ENCODE assay signal across 19 cellular contexts in the genomic region with DNA sequence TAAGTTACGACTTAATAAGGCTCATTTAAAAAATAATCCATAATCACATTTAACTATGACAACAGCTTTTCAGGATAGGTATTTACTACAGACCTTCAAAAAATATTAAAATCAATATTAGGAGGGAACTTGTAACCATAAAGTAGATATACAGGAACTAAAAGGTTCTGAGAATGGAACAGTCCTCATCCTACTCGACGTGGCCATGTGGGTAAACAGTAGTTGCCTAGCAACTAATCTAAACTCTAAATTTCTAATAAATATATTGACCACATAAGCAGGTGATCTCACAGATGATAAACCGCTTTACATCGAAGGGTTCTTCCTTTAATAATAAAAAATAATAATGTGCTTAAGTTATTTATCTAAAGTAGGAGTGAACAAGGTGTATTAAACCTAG. TPM values are rescaled to one million over a fixed set of nuclear protein-coding genes. Genes with fewer than 3 reads are reported as not detected.
DNase-seq lines count a peak whose midpoint lies in the region; ATAC-seq, FAIRE-seq and TF ChIP-seq lines count a peak whose summit lies in the region.
"Had no signal": no experiment of that assay in that cellular context is flagged by ENCODE, and none has a peak within 500 bp of the region (broad histone marks: within the 10 kb centered on the region; RNA-seq: fewer than 3 reads in every experiment).

No MANE protein-coding gene starts in this region.

- H4K20me1 ChIP-seq in K562 (replicated peaks; ENCODE audit: control insufficient read depth, insufficient read depth, low read length): no peaks in the 10 kb centered on the region

- peaks cover 0 to 5% (median 1%) of the 10 kb centered on the region in 11 donors for H3K9me3 Mint-ChIP-seq in naive thymus-derived CD4-positive, alpha-beta T cell
- H3K9me3 Mint-ChIP-seq: activated T-cell treated with anti-CD3 and anti-CD28 coated beads, Interleukin-2, amount 50 U/mL, for 4 hours had no signal

- peaks cover 0 to 21% (median 9%) of the 10 kb centered on the region in 5 donors for H3K36me3 Mint-ChIP-seq in naive thymus-derived CD4-positive, alpha-beta T cell

- no TSS peak for BruUV-seq in K562 (replicated peaks; lab: Mats Ljungman, UMichigan)

- no peak for TF ChIP-seq EP300 in K562 (IDR thresholded peaks at IDR 0.05; ENCODE audit: low read length)

- H3K79me2 ChIP-seq in K562 (ENCODE audit: control insufficient read depth, insufficient read depth, low read length): no peaks in the 10 kb centered on the region

- peak overlapping the region in 7 of 9 donors; percentile 7 to 82 (median 58) for H3K27ac Mint-ChIP-seq in naive thymus-derived CD4-positive, alpha-beta T cell
- H3K27ac Mint-ChIP-seq: activated B cell treated with CpG ODN at 0.5 μM for 24 hours; activated CD8-positive, alpha-beta T cell treated with anti-CD3 and anti-CD28 coated beads, Interleukin-2, amount 10 ng/mL, durations not matched to agents 7 days and 5 days had no signal

- CTCF ChIA-PET in K562 (lab: Yijun Ruan, JAX; ENCODE audit: low intra/inter-chr PET ratio) (no interaction called here), HEK293T (lab: Yijun Ruan, JAX) (no interaction called here)
- CTCF ChIA-PET in naive thymus-derived CD4-positive, alpha-beta T cell (lab: Charles Lee): interaction anchor here (0.5 kb wide), 1 partner anchor 105 kb away, joined by 3 read pairs; no protein-coding TSS in a partner anchor

- peaks cover 23 to 87% (median 62%) of the 10 kb centered on the region in 7 donors for H3K4me1 Mint-ChIP-seq in naive thymus-derived CD4-positive, alpha-beta T cell

- H2AFZ ChIP-seq in K562 (ENCODE audit: low read depth, low read length): no peak overlapping the region

- H3K4me3 ChIP-seq in K562 (no peak overlapping the region), SJCRH30 (no peak overlapping the region)
- H3K4me3 ChIP-seq in naive thymus-derived CD4-positive, alpha-beta T cell (ENCODE audit: low read length): no peak overlapping the region
- H3K4me3 ChIP-seq: testis had no signal

- H3K9me3 ChIP-seq in K562 (replicated peaks; ENCODE audit: control insufficient read depth, insufficient read depth, low read depth, low read length) (no peaks in the 10 kb centered on the region), SJCRH30 (replicated peaks) (no peaks in the 10 kb centered on the region)
- H3K9me3 ChIP-seq in naive thymus-derived CD4-positive, alpha-beta T cell (ENCODE audit: control insufficient read depth in 2 of 3, low read length in 3 of 3): no peaks in the 10 kb centered on the region
- H3K9me3 ChIP-seq: testis had no signal

- H3K4me3 Mint-ChIP-seq in naive thymus-derived CD4-positive, alpha-beta T cell: no peak overlapping the region
- H3K4me3 Mint-ChIP-seq: activated B cell treated with CpG ODN at 0.5 μM for 24 hours; activated CD8-positive, alpha-beta T cell treated with anti-CD3 and anti-CD28 coated beads, Interleukin-2, amount 10 ng/mL, durations not matched to agents 7 days and 5 days; mesothelial cell of epicardium had no signal

- POLR2A ChIA-PET in K562 (lab: Yijun Ruan, JAX) (no interaction called here), HEK293T (lab: Yijun Ruan, JAX) (no interaction called here)
- POLR2A ChIA-PET in naive thymus-derived CD4-positive, alpha-beta T cell (lab: Charles Lee): no interaction called here

- H3K4me2 ChIP-seq in K562 (ENCODE audit: insufficient read depth, low read length): no peak overlapping the region

- H3K27me3 ChIP-seq in K562 (ENCODE audit: control insufficient read depth in 2 of 2, insufficient read depth in 2 of 2, low read length in 2 of 2) (no peaks in the 10 kb centered on the region), SJCRH30 (no peaks in the 10 kb centered on the region)
- no peaks in the 10 kb centered on the region for H3K27me3 ChIP-seq in naive thymus-derived CD4-positive, alpha-beta T cell (ENCODE audit: control insufficient read depth in 2 of 2, insufficient read depth in 2 of 2, low read length in 2 of 2)
- H3K27me3 ChIP-seq: testis had no signal

- no peak overlapping the region for H3K9ac ChIP-seq in K562 (ENCODE audit: insufficient read depth in 1 of 2, low read depth in 2 of 2, low read length in 2 of 2)

- TF ChIP-seq POLR2A in K562 (conservative IDR thresholded peaks at IDR 0.05): no peak

- no peak for TF ChIP-seq RAD21 in K562 (CRISPR knock-in tag; conservative IDR thresholded peaks at IDR 0.05 in 1 of 2, IDR thresholded peaks at IDR 0.05 in 1 of 2)

- ATAC-seq in K562: no peak
- no peak for ATAC-seq in naive thymus-derived CD4-positive, alpha-beta T cell
- ATAC-seq in HG03354 (IDR thresholded peaks at IDR 0.05; ENCODE audit: poor library complexity, severe bottlenecking, unreplicated experiment): no peak
- ATAC-seq: Right ventricle myocardium inferior had no signal

- peak; percentile 11 for DNase-seq in CD1c-positive myeloid dendritic cell (ENCODE audit: extremely low spot score)
- no peak for DNase-seq in D721Med (ENCODE audit: insufficient read length, low spot score)
- DNase-seq in K562 (ENCODE audit: extremely low read depth in 1 of 4, low spot score in 3 of 4): no peak
- DNase-seq in naive thymus-derived CD4-positive, alpha-beta T cell: no peak
- DNase-seq in HEK293T (ENCODE audit: extremely low spot score): no peak
- DNase-seq in SJCRH30: no peak
- DNase-seq in activated T-cell treated with anti-CD3 and anti-CD28 coated beads for 4 hours: no peak
- DNase-seq: activated B cell treated with CpG ODN at 0.5 μM for 24 hours; activated CD8-positive, alpha-beta T cell treated with anti-CD3 and anti-CD28 coated beads, Interleukin-2, amount 10 ng/mL, durations not matched to agents 7 days and 5 days; activated naive CD8-positive, alpha-beta T cell treated with anti-CD3 and anti-CD28 coated beads for 36 hours; activated T-cell treated with anti-CD3 and anti-CD28 coated beads, Interleukin-2, amount 50 U/mL, for 4 hours; KG1; MV-4-11; NCI-H187 treated with DMSO at 0.1 percent for 48 hours; testis had no signal

- H3K27me3 Mint-ChIP-seq in naive thymus-derived CD4-positive, alpha-beta T cell: peaks cover 0 to 13% (median 0%) of the 10 kb centered on the region in 5 donors
- H3K27me3 Mint-ChIP-seq: activated B cell treated with CpG ODN at 0.5 μM for 24 hours; activated naive CD8-positive, alpha-beta T cell treated with anti-CD3 and anti-CD28 coated beads for 36 hours; brain had no signal

- 0% methylated on average over 5 of the region's 5 CpGs for WGBS in K562 (ENCODE audit: insufficient coverage, low coverage, missing lambda C conversion rate)

- in situ Hi-C loops in K562 (cut with MboI): no loop called here

- H3K9me1 ChIP-seq in K562 (ENCODE audit: control insufficient read depth, insufficient read depth, low read length): no peaks in the 10 kb centered on the region

- H3K4me1 ChIP-seq in K562 (replicated peaks in 1 of 2; ENCODE audit: control insufficient read depth in 2 of 2, insufficient read depth in 2 of 2, low read length in 2 of 2) (no peaks in the 10 kb centered on the region), SJCRH30 (no peaks in the 10 kb centered on the region)
- H3K4me1 ChIP-seq in naive thymus-derived CD4-positive, alpha-beta T cell (ENCODE audit: control insufficient read depth in 2 of 2, insufficient read depth in 2 of 2, low read length in 2 of 2): peaks cover 12 to 29% of the 10 kb centered on the region in 2 donors

- TF ChIP-seq CTCF in D721Med (IDR thresholded peaks at IDR 0.05; ENCODE audit: insufficient read depth, missing control alignments) (no peak), K562 (IDR thresholded peaks at IDR 0.05 in 2 of 3, conservative IDR thresholded peaks at IDR 0.05 in 1 of 3; ENCODE audit: insufficient read depth in 2 of 3, low read depth in 1 of 3, low read length in 3 of 3) (no peak)

- FAIRE-seq in D721Med (lab: Jason Lieb, UNC): peak; percentile 97
- no peak for FAIRE-seq in K562 (lab: Jason Lieb, UNC)

- H3K27ac ChIP-seq in K562 (ENCODE audit: extremely low read depth, low read depth, low read length): no peak overlapping the region
- no peak overlapping the region for H3K27ac ChIP-seq in naive thymus-derived CD4-positive, alpha-beta T cell (ENCODE audit: low read depth, low read length)
- H3K27ac ChIP-seq in SJCRH30: no peak overlapping the region

- H3K36me3 ChIP-seq in K562 (ENCODE audit: control insufficient read depth, insufficient read depth, low read length): no peaks in the 10 kb centered on the region
- no peaks in the 10 kb centered on the region for H3K36me3 ChIP-seq in naive thymus-derived CD4-positive, alpha-beta T cell (ENCODE audit: control insufficient read depth in 2 of 3, insufficient read depth in 3 of 3, low read length in 3 of 3)
- H3K36me3 ChIP-seq in SJCRH30: peaks cover 16% of the 10 kb centered on the region; the same call in 1 of the 2 replicates

- intact Hi-C loops in K562 (cut with micrococcal nuclease): no loop called here
- intact Hi-C loops in naive thymus-derived CD4-positive, alpha-beta T cell (cut with micrococcal nuclease): loop anchor here in 1 of 2 donors (10.0 kb wide), 1 partner anchor 813 kb away; a partner anchor contains a TSS

TF ChIP-seq in K562, 482 proteins besides CTCF, POLR2A, EP300 and RAD21 (continues in another document):
- TF ChIP-seq RFX5 (IDR thresholded peaks at IDR 0.05; ENCODE audit: low read depth, low read length) (no peak), RFX1 (IDR thresholded peaks at IDR 0.05) (peak; percentile 57)

TF ChIP-seq in HEK293T, 16 proteins besides CTCF, POLR2A, EP300 and RAD21 (continues in another document):
- TF ChIP-seq FOXK2 (IDR thresholded peaks at IDR 0.05): no peak
- no peak for TF ChIP-seq ZNF384 (IDR thresholded peaks at IDR 0.05)

RNA-seq across cellular contexts. Expression of a gene that starts 7.9 kb away (rescaled TPM):
- total RNA-seq in K562 (2011; cell fraction: chromatin; rRNA removed; ENCODE audit: low replicate concordance): 0.32 and 1.2 TPM in 2 replicates
- total RNA-seq in K562 (2011; cell fraction: nucleolus; rRNA removed): 0.13 and 0.17 TPM in 2 replicates
- 0.59 and 2.4 TPM in 2 replicates for total RNA-seq in K562 (2011; cell fraction: nucleoplasm; rRNA removed)
- total RNA-seq in K562 (2014; rRNA removed) (under 0.01 and 0.18 TPM in 2 replicates), K562 (2014; rRNA removed; fragmentation: Illumina TruSeq; extraction: Trizol) (0.22 and 0.36 TPM in 2 replicates), K562 (2015; rRNA removed; fragmentation: Illumina TruSeq; extraction: Trizol) (0.04 and 0.18 TPM in 2 replicates), K562 (2021) (0.31 TPM in 2 replicates)
- polyA plus RNA-seq in K562 (2011; rRNA removed) (0.14 and 0.54 TPM in 2 replicates), K562 (2014; fragmentation: Illumina TruSeq; extraction: Trizol) (0.12 and 0.22 TPM in 2 replicates), K562 (2014; fragmentation: Nextera tagmentation; extraction: Ambion mirVana) (under 1 TPM in 1 of 2 experiments, not detected in 1; 0.04 TPM), K562 (2014; rRNA removed) (0.04 TPM in 2 replicates)
- polyA plus RNA-seq in K562 (2011; cell fraction: cytosol; rRNA removed): 0.10 and 0.18 TPM in 2 replicates
- 0.21 and 0.46 TPM in 2 replicates for polyA plus RNA-seq in K562 (2011; cell fraction: nucleus; rRNA removed)
- polyA plus RNA-seq in K562 (2012): 0.15 and 0.22 TPM in 2 replicates
- polyA minus RNA-seq in K562 (2011; rRNA and poly(A)+ RNA removed): 0.48 and 0.84 TPM in 2 replicates
- 0.27 and 0.29 TPM in 2 replicates for polyA minus RNA-seq in K562 (2011; cell fraction: cytosol; rRNA and poly(A)+ RNA removed)
- 0.11 and 0.81 TPM in 2 replicates for polyA minus RNA-seq in K562 (2011; cell fraction: nucleus; rRNA and poly(A)+ RNA removed)
- 100 to 1,000 TPM in 1 of 5 experiments, 10 to 100 TPM in 4; 22.5 to 123 (median 88.5) TPM for total RNA-seq in naive thymus-derived CD4-positive, alpha-beta T cell
- polyA plus RNA-seq in naive thymus-derived CD4-positive, alpha-beta T cell: 1 to 10 TPM; 1.6 to 3.0 TPM
- total RNA-seq in SJCRH30 (2014; rRNA removed; shearing (Covaris generic)): 32.7 and 40.4 TPM in 2 replicates
